ENCODE assay signal across 8 cellular contexts in the genomic region with DNA sequence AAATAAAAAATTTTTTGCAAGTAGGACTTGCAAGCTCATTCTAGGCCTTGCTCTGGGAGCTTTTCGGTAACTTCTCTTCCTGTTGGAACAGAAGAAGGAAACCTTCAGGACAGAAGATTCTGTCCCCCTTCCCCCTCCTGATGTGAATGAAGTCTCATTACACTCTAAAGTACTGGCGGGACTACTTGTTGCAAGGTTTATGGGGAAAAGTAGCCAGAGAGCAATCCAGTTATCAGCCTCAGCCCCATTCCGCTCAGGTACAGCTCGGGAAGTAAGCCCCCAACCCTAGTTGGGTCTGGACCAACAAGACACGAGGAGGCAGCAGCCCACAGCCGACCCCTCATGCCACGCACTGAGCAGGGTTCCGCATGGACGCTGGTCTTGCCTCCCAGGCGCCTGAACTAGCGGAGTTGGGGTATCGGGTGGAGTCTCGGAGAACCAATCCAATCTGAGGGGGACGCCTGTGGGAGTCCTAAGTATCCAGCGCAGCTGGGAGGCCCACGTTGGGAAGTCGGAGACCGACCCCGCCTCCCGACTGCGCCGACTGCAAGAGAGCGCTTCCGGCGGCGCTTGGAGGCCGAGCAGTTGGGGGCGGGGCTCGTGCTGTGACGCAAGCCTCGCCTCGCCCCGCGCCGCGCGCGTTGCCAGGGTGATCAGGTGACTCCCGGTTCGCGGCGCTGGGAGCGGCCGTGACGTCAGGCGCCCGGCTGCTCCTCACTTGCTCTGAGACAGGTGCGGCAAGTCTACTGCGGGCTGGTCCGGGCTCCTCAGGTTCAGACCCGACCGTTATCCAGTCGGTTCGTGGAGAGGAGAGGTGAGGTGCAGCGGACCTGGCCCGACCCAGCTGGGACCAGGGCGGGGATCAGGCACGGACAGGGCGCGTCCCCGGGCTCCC. TPM values are rescaled to one million over a fixed set of nuclear protein-coding genes. Genes with fewer than 3 reads are reported as not detected.
DNase-seq lines count a peak whose midpoint lies in the region; ATAC-seq and TF ChIP-seq lines count a peak whose summit lies in the region.

A gene with protein sequence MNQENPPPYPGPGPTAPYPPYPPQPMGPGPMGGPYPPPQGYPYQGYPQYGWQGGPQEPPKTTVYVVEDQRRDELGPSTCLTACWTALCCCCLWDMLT (plus strand): TSS at position 717 of the 895 bp plus-strand sequence. CDS start 19,278 bp downstream, outside the sequence.

- H3K9me3 ChIP-seq in BE2C: no peaks in the 10 kb centered on the region

- H3K27ac ChIP-seq in coronary artery: peak within 1 kb of the TSS; percentile 95 to 99

- POLR2A ChIA-PET in activated CD4-positive, alpha-beta T cell treated with anti-CD3 and anti-CD28 coated beads, Interleukin-2, amount 10 ng/mL, durations not matched to agents 7 days and 5 days (lab: Charles Lee): interaction anchor here (0.6 kb wide), 1 partner anchor 231 kb away, joined by 3 read pairs; no protein-coding TSS in a partner anchor

- TF ChIP-seq CTCF in BE2C (IDR thresholded peaks at IDR 0.05; ENCODE audit: low read depth, low read length) (no peak), coronary artery (IDR thresholded peaks at IDR 0.05) (no peak)

- DNase-seq in BE2C (peak; percentile 98), GM19240 (ENCODE audit: insufficient read length, low spot score) (peak; percentile 79), NCI-H526 (lab: John Stamatoyannopoulos, UW) (peak; percentile 93 to 99), coronary artery (ENCODE audit: low spot score) (peak; percentile 98), left colon (peak; percentile 96 to 99)
- DNase-seq in activated CD4-positive, alpha-beta T cell treated with anti-CD3 and anti-CD28 coated beads, Interleukin-2, amount 10 ng/mL, durations not matched to agents 7 days and 5 days: peak; percentile 96
- peak; percentile 94 for DNase-seq in stimulated activated CD4-positive, alpha-beta T cell treated with anti-CD3 and anti-CD28 coated beads, Interleukin-1b, Interleukin-23, amount 100 ng/mL, for 48 hours

- peak; percentile 86 for ATAC-seq in HG03457 (IDR thresholded peaks at IDR 0.05; ENCODE audit: unreplicated experiment)
- ATAC-seq in left colon: peak; percentile 90

- H3K36me3 ChIP-seq in BE2C: no peaks in the 10 kb centered on the region

- H3K4me1 Mint-ChIP-seq in activated CD4-positive, alpha-beta T cell treated with anti-CD3 and anti-CD28 coated beads, Interleukin-2, amount 10 ng/mL, durations not matched to agents 7 days and 5 days: peaks cover 20% of the 10 kb centered on the region

- H3K4me3 ChIP-seq in BE2C (ENCODE audit: low read depth, low read length) (peak within 1 kb of the TSS; percentile 81), coronary artery (peak within 1 kb of the TSS; percentile 94)

- H3K27me3 ChIP-seq in BE2C: no peaks in the 10 kb centered on the region

- H3K27me3 Mint-ChIP-seq in activated CD4-positive, alpha-beta T cell treated with anti-CD3 and anti-CD28 coated beads, Interleukin-2, amount 10 ng/mL, durations not matched to agents 7 days and 5 days: peaks cover 15% of the 10 kb centered on the region

- CTCF ChIA-PET in activated CD4-positive, alpha-beta T cell treated with anti-CD3 and anti-CD28 coated beads, Interleukin-2, amount 10 ng/mL, durations not matched to agents 7 days and 5 days (lab: Charles Lee): interaction anchor here (1.0 to 1.7 kb wide), 4 partner anchors 16 to 386 kb away, joined by 3 read pairs; no protein-coding TSS in a partner anchor

- H3K4me3 Mint-ChIP-seq in activated CD4-positive, alpha-beta T cell treated with anti-CD3 and anti-CD28 coated beads, Interleukin-2, amount 10 ng/mL, durations not matched to agents 7 days and 5 days: peak within 1 kb of the TSS; percentile 90

- intact Hi-C loops in left colon (cut with DNase I, micrococcal nuclease): no loop called here

- H3K27ac Mint-ChIP-seq in activated CD4-positive, alpha-beta T cell treated with anti-CD3 and anti-CD28 coated beads, Interleukin-2, amount 10 ng/mL, durations not matched to agents 7 days and 5 days: peak within 1 kb of the TSS; percentile 92

- H3K36me3 Mint-ChIP-seq in activated CD4-positive, alpha-beta T cell treated with anti-CD3 and anti-CD28 coated beads, Interleukin-2, amount 10 ng/mL, durations not matched to agents 7 days and 5 days (ENCODE audit: low read depth): peaks cover 3% of the 10 kb centered on the region

- H3K4me1 ChIP-seq in BE2C: no peaks in the 10 kb centered on the region

- no peaks in the 10 kb centered on the region for H3K9me3 Mint-ChIP-seq in activated CD4-positive, alpha-beta T cell treated with anti-CD3 and anti-CD28 coated beads, Interleukin-2, amount 10 ng/mL, durations not matched to agents 7 days and 5 days

RNA-seq across cellular contexts. Expression of the gene that starts here (rescaled TPM):
- polyA plus RNA-seq in BE2C (2012; ENCODE audit: insufficient read depth, insufficient read length, low read depth): 72.8 TPM
- total RNA-seq in activated CD4-positive, alpha-beta T cell treated with anti-CD3 and anti-CD28 coated beads, Interleukin-2, amount 10 ng/mL, durations not matched to agents 7 days and 5 days: 10 to 100 TPM in 1 of 2 experiments, 1 to 10 TPM in 1; 8.6 to 10.3 TPM
- total RNA-seq in left colon: 100 to 1,000 TPM; 162 to 163 TPM

Comparison
In these comparisons a context has a peak if more than half of its experiments do, and no peak if none do; other contexts are left out.
1. Peak in every context shown above with its lines: DNase-seq, ATAC-seq, H3K4me3 ChIP-seq and H3K27ac ChIP-seq.
2. RNA of the gene that starts here (total RNA-seq): 162 to 163 TPM in left colon; 8.6 to 10.3 TPM in activated CD4-positive, alpha-beta T cell treated with anti-CD3 and anti-CD28 coated beads, Interleukin-2, amount 10 ng/mL, durations not matched to agents 7 days and 5 days; every median in the first group is over 10 times any median in the second.